15 cellular contexts compared by ENCODE assay signal in the genomic region with DNA sequence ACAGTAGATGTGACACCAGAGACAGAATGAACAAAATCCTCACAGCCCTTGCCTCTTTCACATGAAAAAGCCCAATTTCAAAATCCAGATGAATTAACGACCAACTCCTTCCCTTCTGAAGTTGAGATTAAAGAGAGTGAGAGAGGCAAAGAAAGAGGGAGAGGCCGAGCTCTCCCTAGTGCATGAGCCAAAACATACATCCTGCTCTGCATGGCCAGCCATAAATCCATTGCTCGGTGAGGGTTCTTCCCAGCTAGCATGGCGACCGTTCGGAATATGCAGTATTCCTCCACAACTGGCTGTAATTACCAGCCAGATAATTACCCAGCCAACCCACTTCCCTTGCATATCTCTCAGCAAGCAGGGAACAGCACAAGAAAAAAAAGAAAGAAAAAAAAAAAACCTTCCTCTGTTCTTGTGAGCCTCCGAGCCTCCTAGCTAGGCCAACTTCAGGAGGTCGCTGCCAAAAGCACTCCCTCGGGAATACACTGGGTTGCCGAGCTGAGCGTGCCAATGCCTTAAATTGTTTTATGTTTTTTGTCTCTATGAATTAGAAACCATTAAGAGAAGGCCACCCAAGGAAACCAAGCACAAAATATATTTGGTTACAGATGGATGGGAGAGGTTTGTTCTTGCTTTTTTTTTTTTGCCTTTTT.
DNase-seq lines count a peak whose midpoint lies in the region; ATAC-seq and TF ChIP-seq lines count a peak whose summit lies in the region.
"Had no signal": no experiment of that assay in that cellular context is flagged by ENCODE, and none has a peak within 500 bp of the region (broad histone marks: within the 10 kb centered on the region; RNA-seq: fewer than 3 reads in every experiment).

No MANE protein-coding gene starts in this region.

- H3K4me3 ChIP-seq in ascending aorta (peak overlapping the region; percentile 18 to 24), upper lobe of right lung (no peak overlapping the region)

- H3K9me3 ChIP-seq in ascending aorta, result no peaks in the 10 kb centered on the region
- no peaks in the 10 kb centered on the region for H3K9me3 ChIP-seq in upper lobe of right lung

- H3K4me1 Mint-ChIP-seq in activated T-helper 17 cell treated with anti-CD3 and anti-CD28 coated beads, Interleukin-2, amount 50 U/mL, for 72 hours, result no peaks in the 10 kb centered on the region
- no peaks in the 10 kb centered on the region for H3K4me1 Mint-ChIP-seq in T-helper 2 cell treated with Interferon-gamma antibody and Interleukin-4, amounts not matched to agents 5 μg/mL and 100 μg/mL, for 36 hours (ENCODE audit: low read depth)
- H3K4me1 Mint-ChIP-seq: neural crest cell had no signal

- ATAC-seq in upper lobe of right lung, result no peak
- no peak for ATAC-seq in activated T-helper 17 cell treated with anti-CD3 and anti-CD28 coated beads, Interleukin-2, amount 50 U/mL, for 72 hours (replicated peaks)

- DNase-seq in NCI-H187 (lab: John Stamatoyannopoulos, UW) (peak; percentile 43 to 48), NCI-H187 treated with DMSO at 0.1 percent for 48 hours (lab: John Stamatoyannopoulos, UW) (no peak), ascending aorta (ENCODE audit: low spot score in 2 of 2) (peak in 1 of 2 donors; percentile 82), left kidney (ENCODE audit: low read depth, low spot score) (peak; percentile 54), upper lobe of right lung (no peak), amygdala (lab: John Stamatoyannopoulos, UW) (no peak)
- no peak for DNase-seq in T-helper 2 cell treated with Interferon-gamma antibody and Interleukin-4, amounts not matched to agents 5 μg/mL and 100 μg/mL, for 36 hours (ENCODE audit: low spot score)
- DNase-seq: activated CD4-positive, alpha-beta T cell treated with anti-CD3 and anti-CD28 coated beads, Interleukin-2, amount 50 U/mL, for 48 hours; activated gamma-delta T cell; COR-L47; hippocampal formation had no signal

- H3K27me3 Mint-ChIP-seq in activated T-helper 17 cell treated with anti-CD3 and anti-CD28 coated beads, Interleukin-2, amount 50 U/mL, for 72 hours, result peaks cover 6% of the 10 kb centered on the region
- no peaks in the 10 kb centered on the region for H3K27me3 Mint-ChIP-seq in T-helper 2 cell treated with Interferon-gamma antibody and Interleukin-4, amounts not matched to agents 5 μg/mL and 100 μg/mL, for 36 hours (ENCODE audit: low read depth)
- H3K27me3 Mint-ChIP-seq: stimulated activated naive CD8-positive, alpha-beta T cell treated with anti-CD3 and anti-CD28 coated beads, Interleukin-15, Interleukin-2, amounts not matched to agents 100 ng/mL and 50 ng/mL, for 24 hours had no signal

- no peaks in the 10 kb centered on the region for H3K36me3 ChIP-seq in ascending aorta
- H3K36me3 ChIP-seq in upper lobe of right lung, result no peaks in the 10 kb centered on the region
- H3K36me3 ChIP-seq: brain microvascular endothelial cell had no signal

- H3K27ac ChIP-seq in ascending aorta, result peak overlapping the region; percentile 42 to 50
- no peak overlapping the region for H3K27ac ChIP-seq in upper lobe of right lung
- H3K27ac ChIP-seq: brain microvascular endothelial cell had no signal

- H3K9me3 Mint-ChIP-seq in activated T-helper 17 cell treated with anti-CD3 and anti-CD28 coated beads, Interleukin-2, amount 50 U/mL, for 72 hours, result peaks cover 18% of the 10 kb centered on the region
- H3K9me3 Mint-ChIP-seq in T-helper 2 cell treated with Interferon-gamma antibody and Interleukin-4, amounts not matched to agents 5 μg/mL and 100 μg/mL, for 36 hours, result peaks cover 11% of the 10 kb centered on the region
- H3K9me3 Mint-ChIP-seq: neural crest cell had no signal

- no peak overlapping the region for H3K27ac Mint-ChIP-seq in activated T-helper 17 cell treated with anti-CD3 and anti-CD28 coated beads, Interleukin-2, amount 50 U/mL, for 72 hours
- no peak overlapping the region for H3K27ac Mint-ChIP-seq in T-helper 2 cell treated with Interferon-gamma antibody and Interleukin-4, amounts not matched to agents 5 μg/mL and 100 μg/mL, for 36 hours
- H3K27ac Mint-ChIP-seq: stimulated activated naive CD8-positive, alpha-beta T cell treated with anti-CD3 and anti-CD28 coated beads, Interleukin-15, Interleukin-2, amounts not matched to agents 100 ng/mL and 50 ng/mL, for 24 hours had no signal

- H3K27me3 ChIP-seq in ascending aorta, result no peaks in the 10 kb centered on the region
- no peaks in the 10 kb centered on the region for H3K27me3 ChIP-seq in upper lobe of right lung
- H3K27me3 ChIP-seq: brain microvascular endothelial cell had no signal

- H3K4me1 ChIP-seq in ascending aorta (peaks cover 0 to 9% of the 10 kb centered on the region in 2 donors), upper lobe of right lung (no peaks in the 10 kb centered on the region)

- TF ChIP-seq CTCF in ascending aorta (IDR thresholded peaks at IDR 0.05) (no peak), upper lobe of right lung (IDR thresholded peaks at IDR 0.05) (peak; percentile 4)

- H3K36me3 Mint-ChIP-seq in activated T-helper 17 cell treated with anti-CD3 and anti-CD28 coated beads, Interleukin-2, amount 50 U/mL, for 72 hours (ENCODE audit: low read depth), result no peaks in the 10 kb centered on the region
- no peaks in the 10 kb centered on the region for H3K36me3 Mint-ChIP-seq in T-helper 2 cell treated with Interferon-gamma antibody and Interleukin-4, amounts not matched to agents 5 μg/mL and 100 μg/mL, for 36 hours (ENCODE audit: low read depth)

- no peak overlapping the region for H3K4me3 Mint-ChIP-seq in activated T-helper 17 cell treated with anti-CD3 and anti-CD28 coated beads, Interleukin-2, amount 50 U/mL, for 72 hours
- no peak overlapping the region for H3K4me3 Mint-ChIP-seq in T-helper 2 cell treated with Interferon-gamma antibody and Interleukin-4, amounts not matched to agents 5 μg/mL and 100 μg/mL, for 36 hours
- H3K4me3 Mint-ChIP-seq: neural crest cell; stimulated activated naive CD8-positive, alpha-beta T cell treated with anti-CD3 and anti-CD28 coated beads, Interleukin-15, Interleukin-2, amounts not matched to agents 100 ng/mL and 50 ng/mL, for 24 hours had no signal

- intact Hi-C loops in ascending aorta (cut with DNase I) (loop anchor here (2.0 kb wide), 1 partner anchor 53 kb away; no protein-coding TSS in a partner anchor), upper lobe of right lung (cut with DNase I) (no loop called here)

Comparison
In these comparisons a context has a peak if more than half of its experiments do, and no peak if none do; other contexts are left out.
1. DNase-seq: peak in NCI-H187 (2 of 2) and left kidney (single experiment); none in NCI-H187 treated with DMSO at 0.1 percent for 48 hours (single experiment), upper lobe of right lung (single experiment), amygdala (0 of 56) and T-helper 2 cell treated with Interferon-gamma antibody and Interleukin-4, amounts not matched to agents 5 μg/mL and 100 μg/mL, for 36 hours (single experiment).